8 cellular contexts compared by ENCODE assay signal in the genomic region with DNA sequence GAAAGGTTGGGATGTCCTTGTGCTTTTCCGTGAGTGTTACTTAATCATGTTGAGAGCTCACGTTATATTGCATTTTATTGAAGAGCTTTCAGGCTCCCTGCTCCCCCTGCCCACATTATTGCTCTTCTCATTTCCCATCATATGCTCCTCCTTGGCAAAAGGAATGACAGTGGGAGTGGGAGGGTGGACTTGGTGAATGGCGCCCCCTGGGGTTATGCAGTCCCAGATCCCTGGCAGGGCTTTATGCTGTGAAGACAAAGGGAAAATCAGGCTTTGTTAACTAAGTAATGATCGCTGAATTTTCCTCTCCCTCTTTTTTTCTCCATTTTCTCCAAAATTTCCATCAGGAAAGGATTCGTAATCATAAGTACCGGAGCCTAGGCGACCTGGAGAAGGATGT.
DNase-seq lines count a peak whose midpoint lies in the region; ATAC-seq, FAIRE-seq and TF ChIP-seq lines count a peak whose summit lies in the region.

No MANE protein-coding gene starts in this region.

- H3F3A ChIP-seq in OCI-LY1 (ENCODE audit: insufficient read depth, low read length) = no peaks in the 10 kb centered on the region

- FAIRE-seq in small intestine (lab: Jason Lieb, UNC) = no peak

- H3K79me2 ChIP-seq in OCI-LY1 (ENCODE audit: insufficient read depth, low read length) = no peaks in the 10 kb centered on the region

- H3K27me3 ChIP-seq in OCI-LY1 (ENCODE audit: insufficient read depth, low read length) = no peaks in the 10 kb centered on the region
- H3K27me3 ChIP-seq in small intestine (ENCODE audit: control insufficient read depth in 2 of 2, insufficient read depth in 2 of 2, low read length in 2 of 2) = no peaks in the 10 kb centered on the region

- H3K9me2 ChIP-seq in OCI-LY1 (ENCODE audit: low read depth, low read length) = no peaks in the 10 kb centered on the region

- no peak overlapping the region for H3K4me3 ChIP-seq in OCI-LY1 (ENCODE audit: low read depth, low read length, poor library complexity, severe bottlenecking)
- no peak overlapping the region for H3K4me3 ChIP-seq in fibroblast of pulmonary artery (replicated peaks; ENCODE audit: low read depth, low read length)
- no peak overlapping the region for H3K4me3 ChIP-seq in small intestine (ENCODE audit: low read depth in 1 of 2, low read length in 2 of 2)

- DNase-seq in activated CD4-positive, alpha-beta T cell treated with anti-CD3 and anti-CD28 coated beads for 36 hours = peak; percentile 49
- no peak for DNase-seq in activated CD4-positive, alpha-beta T cell treated with anti-CD3 and anti-CD28 coated beads, Interleukin-2, amount 10 ng/mL, durations not matched to agents 7 days and 5 days
- DNase-seq in fibroblast of pulmonary artery (ENCODE audit: low read depth) (peak; percentile 42), small intestine (peak; percentile 29), sciatic nerve (ENCODE audit: low spot score) (no peak), NCI-H1092 (lab: John Stamatoyannopoulos, UW) (no peak)

- TF ChIP-seq CTCF in OCI-LY1 (IDR thresholded peaks at IDR 0.05; ENCODE audit: low read length) = peak; percentile 83
- TF ChIP-seq CTCF in fibroblast of pulmonary artery (IDR thresholded peaks at IDR 0.05; ENCODE audit: low read length, missing control alignments) = peak; percentile 58

- no peak overlapping the region for H3K4me2 ChIP-seq in OCI-LY1 (ENCODE audit: low read length)

- no peaks in the 10 kb centered on the region for H3K4me1 Mint-ChIP-seq in activated CD4-positive, alpha-beta T cell treated with anti-CD3 and anti-CD28 coated beads for 36 hours
- H3K4me1 Mint-ChIP-seq in activated CD4-positive, alpha-beta T cell treated with anti-CD3 and anti-CD28 coated beads, Interleukin-2, amount 10 ng/mL, durations not matched to agents 7 days and 5 days = no peaks in the 10 kb centered on the region

- H3K9ac ChIP-seq in OCI-LY1 (ENCODE audit: low read length) = no peak overlapping the region

- no peak overlapping the region for H2AFZ ChIP-seq in OCI-LY1 (ENCODE audit: low read length)

- H3K27ac Mint-ChIP-seq in activated CD4-positive, alpha-beta T cell treated with anti-CD3 and anti-CD28 coated beads for 36 hours = no peak overlapping the region
- no peak overlapping the region for H3K27ac Mint-ChIP-seq in activated CD4-positive, alpha-beta T cell treated with anti-CD3 and anti-CD28 coated beads, Interleukin-2, amount 10 ng/mL, durations not matched to agents 7 days and 5 days

- H3K27me3 Mint-ChIP-seq in activated CD4-positive, alpha-beta T cell treated with anti-CD3 and anti-CD28 coated beads for 36 hours = no peaks in the 10 kb centered on the region
- no peaks in the 10 kb centered on the region for H3K27me3 Mint-ChIP-seq in activated CD4-positive, alpha-beta T cell treated with anti-CD3 and anti-CD28 coated beads, Interleukin-2, amount 10 ng/mL, durations not matched to agents 7 days and 5 days

- no peak overlapping the region for H3K4me3 Mint-ChIP-seq in activated CD4-positive, alpha-beta T cell treated with anti-CD3 and anti-CD28 coated beads for 36 hours
- no peak overlapping the region for H3K4me3 Mint-ChIP-seq in activated CD4-positive, alpha-beta T cell treated with anti-CD3 and anti-CD28 coated beads, Interleukin-2, amount 10 ng/mL, durations not matched to agents 7 days and 5 days

- WGBS in small intestine, 3 donors = 82 to 91% (median 89%) methylated on average over 7 of the region's 7 CpGs

- H3K9me3 ChIP-seq in OCI-LY1 (ENCODE audit: low read length) (no peaks in the 10 kb centered on the region), small intestine (ENCODE audit: control insufficient read depth, low read depth) (no peaks in the 10 kb centered on the region)

- intact Hi-C loops in activated CD4-positive, alpha-beta T cell treated with anti-CD3 and anti-CD28 coated beads for 36 hours (cut with DNase I, micrococcal nuclease) = no loop called here
- intact Hi-C loops in sciatic nerve (cut with DNase I) = no loop called here

- CTCF ChIA-PET in activated CD4-positive, alpha-beta T cell treated with anti-CD3 and anti-CD28 coated beads for 36 hours (lab: Charles Lee) = interaction anchor here (0.7 to 3.7 kb wide), 11 partner anchors 9 to 146 kb away, joined by 3 to 47 read pairs (median 3); no protein-coding TSS in a partner anchor
- CTCF ChIA-PET in activated CD4-positive, alpha-beta T cell treated with anti-CD3 and anti-CD28 coated beads, Interleukin-2, amount 10 ng/mL, durations not matched to agents 7 days and 5 days (lab: Charles Lee) = interaction anchor here (0.7 to 1.0 kb wide), 2 partner anchors 75 to 88 kb away, joined by 3 to 6 read pairs; no protein-coding TSS in a partner anchor

- H3K4me1 ChIP-seq in OCI-LY1 (ENCODE audit: insufficient read depth, low read length, severe bottlenecking) (peaks cover 9% of the 10 kb centered on the region), small intestine (ENCODE audit: control insufficient read depth in 2 of 2, insufficient read depth in 1 of 2, low read depth in 1 of 2, low read length in 1 of 2) (no peaks in the 10 kb centered on the region)

- H3K27ac ChIP-seq in OCI-LY1 (ENCODE audit: low read depth, low read length, poor library complexity, severe bottlenecking) = no peak overlapping the region
- no peak overlapping the region for H3K27ac ChIP-seq in small intestine (ENCODE audit: low read depth in 1 of 2, low read length in 1 of 2)

- no peaks in the 10 kb centered on the region for H4K20me1 ChIP-seq in OCI-LY1 (ENCODE audit: insufficient read depth, low read length)

- H3K36me3 ChIP-seq in OCI-LY1 (ENCODE audit: insufficient read depth, low read length) = peaks cover 42% of the 10 kb centered on the region
- H3K36me3 ChIP-seq in small intestine (ENCODE audit: control insufficient read depth in 2 of 2, insufficient read depth in 2 of 2, low read length in 2 of 2) = peaks cover 7 to 11% of the 10 kb centered on the region in 2 donors

- POLR2A ChIA-PET in activated CD4-positive, alpha-beta T cell treated with anti-CD3 and anti-CD28 coated beads for 36 hours (lab: Charles Lee) = no interaction called here
- POLR2A ChIA-PET in activated CD4-positive, alpha-beta T cell treated with anti-CD3 and anti-CD28 coated beads, Interleukin-2, amount 10 ng/mL, durations not matched to agents 7 days and 5 days (lab: Charles Lee) = no interaction called here

- ATAC-seq in activated CD4-positive, alpha-beta T cell treated with anti-CD3 and anti-CD28 coated beads for 36 hours = no peak
- ATAC-seq in sciatic nerve (no peak), GM21515 (IDR thresholded peaks at IDR 0.05; ENCODE audit: unreplicated experiment) (no peak)

- H3K36me3 Mint-ChIP-seq in activated CD4-positive, alpha-beta T cell treated with anti-CD3 and anti-CD28 coated beads for 36 hours (ENCODE audit: low read depth) = peaks cover 23% of the 10 kb centered on the region
- H3K36me3 Mint-ChIP-seq in activated CD4-positive, alpha-beta T cell treated with anti-CD3 and anti-CD28 coated beads, Interleukin-2, amount 10 ng/mL, durations not matched to agents 7 days and 5 days (ENCODE audit: low read depth) = peaks cover 34% of the 10 kb centered on the region

- no peaks in the 10 kb centered on the region for H3K9me3 Mint-ChIP-seq in activated CD4-positive, alpha-beta T cell treated with anti-CD3 and anti-CD28 coated beads for 36 hours (ENCODE audit: low read depth)
- no peaks in the 10 kb centered on the region for H3K9me3 Mint-ChIP-seq in activated CD4-positive, alpha-beta T cell treated with anti-CD3 and anti-CD28 coated beads, Interleukin-2, amount 10 ng/mL, durations not matched to agents 7 days and 5 days

Comparison
In these comparisons a context has a peak if more than half of its experiments do, and no peak if none do; other contexts are left out.
1. DNase-seq: peak in activated CD4-positive, alpha-beta T cell treated with anti-CD3 and anti-CD28 coated beads for 36 hours (single experiment), fibroblast of pulmonary artery (single experiment) and small intestine (single experiment); none in activated CD4-positive, alpha-beta T cell treated with anti-CD3 and anti-CD28 coated beads, Interleukin-2, amount 10 ng/mL, durations not matched to agents 7 days and 5 days (single experiment), sciatic nerve (single experiment) and NCI-H1092 (single experiment).